Comparison of ENCODE assay signal across 29 cellular contexts in the genomic region with DNA sequence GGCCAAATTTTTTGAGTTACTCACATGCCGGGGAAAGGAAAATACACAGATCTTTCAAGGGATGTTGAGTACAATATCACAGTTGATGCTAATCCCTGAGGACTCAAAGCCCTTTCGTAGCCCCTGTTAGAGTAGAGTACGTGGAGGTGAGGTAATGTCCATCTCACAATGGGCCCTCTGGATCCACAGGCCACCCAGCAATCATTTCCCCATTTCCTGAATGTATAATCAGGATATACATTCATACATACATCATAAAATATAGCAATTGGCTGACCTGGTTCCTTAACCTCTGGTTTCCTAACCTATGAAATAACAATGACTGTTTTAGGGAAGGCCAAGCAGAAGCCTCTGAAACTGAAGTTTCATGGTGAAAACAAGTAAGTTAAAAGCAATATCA.
"Had no signal": no experiment of that assay in that cellular context is flagged by ENCODE, and none has a peak within 500 bp of the region (broad histone marks: within the 10 kb centered on the region; RNA-seq: fewer than 3 reads in every experiment).

No MANE protein-coding gene starts in this region.

- H3K27me3 Mint-ChIP-seq: activated CD4-positive, alpha-beta memory T cell treated with anti-CD3 and anti-CD28 coated beads, Interleukin-2, amount 10 ng/mL, durations not matched to agents 7 days and 5 days; activated CD4-positive, alpha-beta T cell treated with anti-CD3 and anti-CD28 coated beads, Interleukin-2, amount 10 ng/mL, durations not matched to agents 7 days and 5 days; activated T-cell treated with anti-CD3 and anti-CD28 coated beads, Interleukin-2, amount 50 U/mL, for 24 hours; effector memory CD8-positive, alpha-beta T cell had no signal

- H3K9me3 ChIP-seq: adrenal gland, body of pancreas, gastrocnemius medialis had no signal

- H3K4me3 ChIP-seq: adrenal gland, body of pancreas, coronary artery, gastrocnemius medialis, heart left ventricle had no signal

- H3K27ac Mint-ChIP-seq: activated CD4-positive, alpha-beta memory T cell treated with anti-CD3 and anti-CD28 coated beads, Interleukin-2, amount 10 ng/mL, durations not matched to agents 7 days and 5 days; activated CD4-positive, alpha-beta T cell treated with anti-CD3 and anti-CD28 coated beads, Interleukin-2, amount 10 ng/mL, durations not matched to agents 7 days and 5 days; activated T-cell treated with anti-CD3 and anti-CD28 coated beads, Interleukin-2, amount 50 U/mL, for 24 hours; activated T-cell treated with anti-CD3 and anti-CD28 coated beads, Interleukin-2, amount 50 U/mL, for 72 hours; dendritic cell treated with granulocyte-macrophage colony-stimulating factor and Interleukin-4, amounts not matched to agents 40 ng/mL and 50 ng/mL, for 4 days had no signal

- H3K27me3 ChIP-seq: adrenal gland, body of pancreas, foreskin keratinocyte, gastrocnemius medialis, heart left ventricle had no signal

- H3K9me3 Mint-ChIP-seq: activated CD4-positive, alpha-beta memory T cell treated with anti-CD3 and anti-CD28 coated beads, Interleukin-2, amount 10 ng/mL, durations not matched to agents 7 days and 5 days; activated naive CD4-positive, alpha-beta T cell treated with anti-CD3 and anti-CD28 coated beads, Interleukin-2, amount 50 U/mL, for 72 hours; activated T-cell treated with anti-CD3 and anti-CD28 coated beads, Interleukin-2, amount 50 U/mL, for 24 hours; dendritic cell treated with granulocyte-macrophage colony-stimulating factor and Interleukin-4, amounts not matched to agents 40 ng/mL and 50 ng/mL, for 4 days; effector memory CD8-positive, alpha-beta T cell had no signal

- ATAC-seq: activated naive CD4-positive, alpha-beta T cell treated with anti-CD3 and anti-CD28 coated beads, Interleukin-2, amount 50 U/mL, for 72 hours; activated T-cell treated with anti-CD3 and anti-CD28 coated beads, Interleukin-2, amount 50 U/mL, for 72 hours; body of pancreas; effector memory CD8-positive, alpha-beta T cell; esophagus mucosa; foreskin keratinocyte; gastrocnemius medialis; heart left ventricle had no signal

- H3K4me3 Mint-ChIP-seq: activated CD4-positive, alpha-beta memory T cell treated with anti-CD3 and anti-CD28 coated beads, Interleukin-2, amount 10 ng/mL, durations not matched to agents 7 days and 5 days; activated CD4-positive, alpha-beta T cell treated with anti-CD3 and anti-CD28 coated beads, Interleukin-2, amount 10 ng/mL, durations not matched to agents 7 days and 5 days; activated T-cell treated with anti-CD3 and anti-CD28 coated beads, Interleukin-2, amount 50 U/mL, for 24 hours; activated T-cell treated with anti-CD3 and anti-CD28 coated beads, Interleukin-2, amount 50 U/mL, for 72 hours; dendritic cell treated with granulocyte-macrophage colony-stimulating factor and Interleukin-4, amounts not matched to agents 40 ng/mL and 50 ng/mL, for 4 days; effector memory CD8-positive, alpha-beta T cell had no signal

- H3K36me3 ChIP-seq: gastrocnemius medialis had no signal

- H3K27ac ChIP-seq: adrenal gland, body of pancreas, coronary artery, epithelial cell of prostate, foreskin keratinocyte, gastrocnemius medialis, heart left ventricle had no signal

- DNase-seq: activated CD4-positive, alpha-beta memory T cell treated with anti-CD3 and anti-CD28 coated beads, Interleukin-2, amount 10 ng/mL, durations not matched to agents 7 days and 5 days; activated CD4-positive, alpha-beta T cell treated with anti-CD3 and anti-CD28 coated beads for 1 hour; activated CD4-positive, alpha-beta T cell treated with anti-CD3 and anti-CD28 coated beads for 4 hours; activated CD4-positive, alpha-beta T cell treated with anti-CD3 and anti-CD28 coated beads, Interleukin-2, amount 10 ng/mL, durations not matched to agents 7 days and 5 days; activated CD4-positive, alpha-beta T cell treated with anti-CD3 and anti-CD28 coated beads, Interleukin-2, amount 50 U/mL, for 4 hours; activated CD8-positive, alpha-beta memory T cell treated with anti-CD3 and anti-CD28 coated beads, Interleukin-2, amount 50 U/mL, for 48 hours; activated gamma-delta T cell treated with Interleukin-2 at 50 U/mL for 16 hours; activated naive CD4-positive, alpha-beta T cell treated with Interleukin-2 at 50 U/mL for 16 hours; activated T-cell treated with anti-CD3 and anti-CD28 coated beads for 4 hours; activated T-cell treated with anti-CD3 and anti-CD28 coated beads, Interleukin-2, amount 50 U/mL, for 24 hours; activated T-cell treated with anti-CD3 and anti-CD28 coated beads, Interleukin-2, amount 50 U/mL, for 72 hours; adrenal gland; amygdala; aorta; body of pancreas; caudate nucleus; cerebellar nuclear complex; effector CD4-positive, alpha-beta T cell; effector memory CD8-positive, alpha-beta T cell; foreskin keratinocyte; gastrocnemius medialis; glutamatergic neuron; heart left ventricle; T-helper 2 cell had no signal
